In genomic region chr2:27378096-27378808, GRCh38 we compare ENCODE assay signal across 1 cellular context.
TF ChIP-seq lines count a peak whose summit lies in the region.

No MANE protein-coding gene starts in this region.

TF ChIP-seq in HCT116, 20 proteins besides CTCF, POLR2A, EP300 and RAD21:
- TF ChIP-seq JUND (IDR thresholded peaks at IDR 0.05) = no peak
- TF ChIP-seq, protein P1, sequence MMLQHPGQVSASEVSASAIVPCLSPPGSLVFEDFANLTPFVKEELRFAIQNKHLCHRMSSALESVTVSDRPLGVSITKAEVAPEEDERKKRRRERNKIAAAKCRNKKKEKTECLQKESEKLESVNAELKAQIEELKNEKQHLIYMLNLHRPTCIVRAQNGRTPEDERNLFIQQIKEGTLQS (IDR thresholded peaks at IDR 0.05) = no peak
